In the genomic region with DNA sequence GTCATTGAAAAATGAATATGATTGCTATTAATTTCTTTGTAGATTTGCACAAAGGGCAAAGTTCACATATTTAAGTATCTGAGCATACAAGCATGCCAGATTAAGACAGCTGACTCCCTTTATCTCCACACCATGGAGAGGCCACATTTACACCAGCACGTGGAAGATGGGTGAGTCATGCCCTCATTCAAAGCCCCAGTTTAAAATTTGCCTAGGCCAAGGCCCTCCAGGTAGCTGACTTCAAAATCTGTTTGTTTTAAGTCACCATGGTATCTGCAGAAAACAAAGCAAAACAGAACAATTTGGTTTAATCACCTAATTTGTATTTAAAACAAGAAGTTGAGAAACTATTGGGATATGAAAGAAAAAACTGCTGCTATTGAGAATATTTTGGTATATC, we compare ENCODE assay signal across 9 cellular contexts.
A peak's percentile ranks its signal among the peaks of the same experiment; 100 is the strongest.
DNase-seq lines count a peak whose midpoint lies in the region; ATAC-seq and TF ChIP-seq lines count a peak whose summit lies in the region.
"Had no signal": no experiment of that assay in that cellular context is flagged by ENCODE, and none has a peak within 500 bp of the region (broad histone marks: within the 10 kb centered on the region; RNA-seq: fewer than 3 reads in every experiment).

No MANE protein-coding gene starts in this region.

- peak overlapping the region; percentile 45 for H3K9ac ChIP-seq in endodermal cell (ENCODE audit: extremely low read depth, low read length, poor library complexity, severe bottlenecking)
- peak overlapping the region; percentile 10 for H3K9ac ChIP-seq in smooth muscle cell (ENCODE audit: low read depth)

- H3K36me3 Mint-ChIP-seq in MCF 10A (ENCODE audit: insufficient read depth, unreplicated experiment) (peaks cover 35% of the 10 kb centered on the region), endodermal cell (ENCODE audit: low read depth) (no peaks in the 10 kb centered on the region)

- DNase-seq in MCF 10A (ENCODE audit: unreplicated experiment) (peak; percentile 65), breast epithelium (ENCODE audit: low spot score in 2 of 2) (no peak), NB4 (ENCODE audit: low read depth) (peak; percentile 70), endodermal cell (peak; percentile 85), smooth muscle cell (lab: John Stamatoyannopoulos, UW; ENCODE audit: unreplicated experiment) (no peak), NCI-H1930 (lab: John Stamatoyannopoulos, UW) (no peak)
- DNase-seq in effector CD4-positive, alpha-beta T cell: no peak

- H3K4me1 Mint-ChIP-seq in MCF 10A (ENCODE audit: insufficient read depth, unreplicated experiment): no peaks in the 10 kb centered on the region
- peaks cover 58% of the 10 kb centered on the region for H3K4me1 Mint-ChIP-seq in endodermal cell

- H3K9me3 Mint-ChIP-seq in MCF 10A (ENCODE audit: unreplicated experiment) (no peaks in the 10 kb centered on the region), endodermal cell (no peaks in the 10 kb centered on the region)

- no peak for ATAC-seq in GM19328 (IDR thresholded peaks at IDR 0.05; ENCODE audit: unreplicated experiment)

- H3K4me2 ChIP-seq in smooth muscle cell: peak overlapping the region; percentile 46

- H3K79me2 ChIP-seq in smooth muscle cell (ENCODE audit: low read depth): peaks cover 13% of the 10 kb centered on the region

- no peaks in the 10 kb centered on the region for H3K9me3 ChIP-seq in breast epithelium
- H3K9me3 ChIP-seq in endodermal cell (ENCODE audit: control insufficient read depth, low read length): no peaks in the 10 kb centered on the region
- H3K9me3 ChIP-seq in smooth muscle cell (replicated peaks; ENCODE audit: low read depth): no peaks in the 10 kb centered on the region

- H3K27ac ChIP-seq in breast epithelium: no peak overlapping the region
- H3K27ac ChIP-seq in endodermal cell (ENCODE audit: low read depth, low read length): no peak overlapping the region
- H3K27ac ChIP-seq in smooth muscle cell (ENCODE audit: low read depth): peak overlapping the region; percentile 17
- H3K27ac ChIP-seq: skin epidermis had no signal

- H3K36me3 ChIP-seq in breast epithelium: no peaks in the 10 kb centered on the region
- peaks cover 3% of the 10 kb centered on the region for H3K36me3 ChIP-seq in endodermal cell (ENCODE audit: control insufficient read depth, insufficient read depth, low read length)
- H3K36me3 ChIP-seq in smooth muscle cell (ENCODE audit: low read depth): no peaks in the 10 kb centered on the region

- TF ChIP-seq CTCF in MCF 10A (IDR thresholded peaks at IDR 0.05; ENCODE audit: unreplicated experiment) (no peak), breast epithelium (IDR thresholded peaks at IDR 0.05) (no peak), NB4 (IDR thresholded peaks at IDR 0.05; ENCODE audit: low read depth, low read length) (no peak), endodermal cell (conservative IDR thresholded peaks at IDR 0.05) (no peak), smooth muscle cell (IDR thresholded peaks at IDR 0.05; ENCODE audit: borderline replicate concordance, insufficient read depth, poor library complexity, severe bottlenecking) (no peak)

- H3K4me3 ChIP-seq in breast epithelium: no peak overlapping the region
- no peak overlapping the region for H3K4me3 ChIP-seq in NB4 (ENCODE audit: low read depth, low read length)
- H3K4me3 ChIP-seq in endodermal cell (ENCODE audit: low read length): no peak overlapping the region
- no peak overlapping the region for H3K4me3 ChIP-seq in smooth muscle cell
- H3K4me3 ChIP-seq: skin epidermis had no signal

- H3K4me1 ChIP-seq in breast epithelium (no peaks in the 10 kb centered on the region), endodermal cell (ENCODE audit: control insufficient read depth, insufficient read depth, low read length) (peaks cover 21% of the 10 kb centered on the region), smooth muscle cell (ENCODE audit: low read depth) (peaks cover 49% of the 10 kb centered on the region)

- no peak overlapping the region for H3K4me3 Mint-ChIP-seq in MCF 10A (ENCODE audit: unreplicated experiment)
- H3K4me3 Mint-ChIP-seq in endodermal cell: no peak overlapping the region

- TF ChIP-seq POLR2A in breast epithelium (IDR thresholded peaks at IDR 0.05) (no peak), NB4 (IDR thresholded peaks at IDR 0.05; ENCODE audit: extremely low read depth, insufficient read length) (no peak)

- H3F3A ChIP-seq in smooth muscle cell (ENCODE audit: low read depth): peaks cover 19% of the 10 kb centered on the region

- POLR2A ChIA-PET in MCF 10A (lab: Yijun Ruan, JAX): interaction anchor here (0.6 to 1.4 kb wide), 4 partner anchors 11 to 339 kb away, joined by 3 to 5 read pairs (median 4); no protein-coding TSS in a partner anchor

- no peaks in the 10 kb centered on the region for H4K20me1 ChIP-seq in smooth muscle cell (ENCODE audit: low read depth)

- H3K27me3 Mint-ChIP-seq in MCF 10A (ENCODE audit: insufficient read depth, unreplicated experiment) (no peaks in the 10 kb centered on the region), endodermal cell (ENCODE audit: insufficient read depth) (peaks cover 18% of the 10 kb centered on the region)

- H3K27me3 ChIP-seq in breast epithelium (no peaks in the 10 kb centered on the region), endodermal cell (ENCODE audit: control insufficient read depth, insufficient read depth, low read length, poor library complexity, severe bottlenecking) (peaks cover 23% of the 10 kb centered on the region), smooth muscle cell (ENCODE audit: low read depth) (no peaks in the 10 kb centered on the region)

- intact Hi-C loops in MCF 10A (cut with micrococcal nuclease) (no loop called here), breast epithelium (cut with DNase I; ENCODE audit: low total_unique reads) (no loop called here)

- CTCF ChIA-PET in MCF 10A (lab: Yijun Ruan, JAX): interaction anchor here (0.6 kb wide), 1 partner anchor 18 kb away, joined by 3 read pairs; no protein-coding TSS in a partner anchor

- H2AFZ ChIP-seq in smooth muscle cell (ENCODE audit: low read depth): no peak overlapping the region

- WGBS in endodermal cell (ENCODE audit: insufficient coverage in 1 of 2, insufficient read length in 1 of 2), 2 experiments: 3% methylated on average over 1 of the region's 1 CpG; no CpG with 5 or more reads in 1 of the 2 experiments
- 0% methylated on average over 1 of the region's 1 CpG for WGBS in smooth muscle cell (ENCODE audit: low lambda C conversion rate)

- no TSS peak for BruUV-seq in MCF 10A (replicated peaks; lab: Mats Ljungman, UMichigan)

- H3K27ac Mint-ChIP-seq in MCF 10A (ENCODE audit: low read depth, unreplicated experiment) (no peak overlapping the region), endodermal cell (peak overlapping the region; percentile 42)

Comparison
In these comparisons a context has a peak if more than half of its experiments do, and no peak if none do; other contexts are left out.
1. DNase-seq: peak in MCF 10A (single experiment), NB4 (single experiment) and endodermal cell (single experiment); none in breast epithelium (0 of 2), smooth muscle cell (single experiment), effector CD4-positive, alpha-beta T cell (single experiment) and NCI-H1930 (0 of 2).